17 cellular contexts compared by ENCODE assay signal in genomic region chr12:29580971-29581370, GRCh38.
DNase-seq lines count a peak whose midpoint lies in the region; ATAC-seq and TF ChIP-seq lines count a peak whose summit lies in the region.
"Had no signal": no experiment of that assay in that cellular context is flagged by ENCODE, and none has a peak within 500 bp of the region (broad histone marks: within the 10 kb centered on the region; RNA-seq: fewer than 3 reads in every experiment).

No MANE protein-coding gene starts in this region.

- H3K27me3 ChIP-seq in PC-3 (ENCODE audit: low read length) (no peaks in the 10 kb centered on the region), brain microvascular endothelial cell (replicated peaks) (no peaks in the 10 kb centered on the region), parathyroid adenoma (ENCODE audit: control insufficient read depth, insufficient read depth, low read length) (no peaks in the 10 kb centered on the region), vagina (no peaks in the 10 kb centered on the region), H9 (ENCODE audit: insufficient read depth, low read length) (no peaks in the 10 kb centered on the region)
- H3K27me3 ChIP-seq: Peyer's patch had no signal

- no peaks in the 10 kb centered on the region for H3K79me1 ChIP-seq in H9 (ENCODE audit: insufficient read depth, low read depth, low read length, poor library complexity, severe bottlenecking)

- no peak for TF ChIP-seq POLR2A in vagina (IDR thresholded peaks at IDR 0.05)

- no peak overlapping the region for H2AK5ac ChIP-seq in H9 (ENCODE audit: insufficient read length, low read length)

- H4K91ac ChIP-seq in H9 (ENCODE audit: insufficient read length, low read depth, low read length) = no peak overlapping the region

- H2BK120ac ChIP-seq in H9 (ENCODE audit: low read depth, low read length, poor library complexity, severe bottlenecking) = no peak overlapping the region

- H3K9me3 ChIP-seq in PC-3 (ENCODE audit: low read length) (no peaks in the 10 kb centered on the region), parathyroid adenoma (ENCODE audit: control insufficient read depth, low read length) (no peaks in the 10 kb centered on the region), vagina (no peaks in the 10 kb centered on the region), H9 (ENCODE audit: control insufficient read depth, low read depth, low read length) (no peaks in the 10 kb centered on the region)
- H3K9me3 ChIP-seq: HAP-1, Peyer's patch had no signal

- no peak overlapping the region for H3K14ac ChIP-seq in H9 (ENCODE audit: insufficient read depth, low read length)

- no peaks in the 10 kb centered on the region for H3K23me2 ChIP-seq in H9 (ENCODE audit: insufficient read length, low read depth, low read length, poor library complexity, severe bottlenecking)

- H2BK20ac ChIP-seq in H9 (ENCODE audit: low read depth, low read length, poor library complexity, severe bottlenecking) = no peak overlapping the region

- H3K27ac Mint-ChIP-seq in H9 = no peak overlapping the region
- H3K27ac Mint-ChIP-seq: B cell; CD4-positive, CD25-positive, alpha-beta regulatory T cell had no signal

- no CpG with 5 or more reads among the region's 1 CpG for WGBS in H9 (ENCODE audit: extremely low coverage, insufficient read length, low lambda C conversion rate)

- no peaks in the 10 kb centered on the region for H3K4me1 Mint-ChIP-seq in H9
- H3K4me1 Mint-ChIP-seq: B cell; CD4-positive, CD25-positive, alpha-beta regulatory T cell had no signal

- H3K9me3 Mint-ChIP-seq in H9 = no peaks in the 10 kb centered on the region
- H3K9me3 Mint-ChIP-seq: CD4-positive, CD25-positive, alpha-beta regulatory T cell had no signal

- in situ Hi-C loops in brain microvascular endothelial cell (cut with HindIII; ENCODE audit: low pct_ligation_motif_present, low sequenced_read_pairs) = no loop called here

- H2AFZ ChIP-seq in PC-3 (ENCODE audit: low read length) (no peak overlapping the region), parathyroid adenoma (no peak overlapping the region), H9 (ENCODE audit: low read length) (no peak overlapping the region)

- no peak overlapping the region for H3K56ac ChIP-seq in H9 (ENCODE audit: insufficient read length, low read depth, low read length)

- BruUV-seq in PC-3 (replicated peaks; lab: Mats Ljungman, UMichigan) = no TSS peak

- no peak overlapping the region for H3K4me3 Mint-ChIP-seq in H9
- H3K4me3 Mint-ChIP-seq: B cell; CD4-positive, CD25-positive, alpha-beta regulatory T cell had no signal

- no peak overlapping the region for H3K18ac ChIP-seq in H9 (ENCODE audit: insufficient read length, low read depth, low read length)

- CTCF ChIA-PET in PC-3 (lab: Charles Lee) = interaction anchor here (0.5 kb wide), 1 partner anchor 30 kb away, joined by 7 read pairs; no protein-coding TSS in a partner anchor

- no peak overlapping the region for H3T11ph ChIP-seq in H9 (ENCODE audit: low read length)

- H3K27ac ChIP-seq in PC-3 (ENCODE audit: low read length) = peak overlapping the region; percentile 87
- peak overlapping the region; percentile 44 for H3K27ac ChIP-seq in brain microvascular endothelial cell
- peak overlapping the region; percentile 80 for H3K27ac ChIP-seq in parathyroid adenoma
- H3K27ac ChIP-seq in vagina = peak overlapping the region; percentile 82
- no peak overlapping the region for H3K27ac ChIP-seq in H9 (ENCODE audit: insufficient read length, low read depth, low read length)
- H3K27ac ChIP-seq: Peyer's patch had no signal

- POLR2A ChIA-PET in PC-3 (lab: Charles Lee; ENCODE audit: unreplicated experiment) = no interaction called here

- no peak overlapping the region for H3K4ac ChIP-seq in H9 (ENCODE audit: low read depth, low read length)

- H4K8ac ChIP-seq in H9 (replicated peaks; ENCODE audit: insufficient read length, low read depth, low read length) = no peak overlapping the region

- H3K4me3 ChIP-seq in PC-3 (ENCODE audit: low read length) (no peak overlapping the region), brain microvascular endothelial cell (ENCODE audit: low read depth, low read length) (no peak overlapping the region), parathyroid adenoma (ENCODE audit: low read depth, low read length) (no peak overlapping the region), vagina (no peak overlapping the region)
- H3K4me3 ChIP-seq: HAP-1, Peyer's patch had no signal

- H3K9ac ChIP-seq in PC-3 (ENCODE audit: low read length) = peak overlapping the region; percentile 30; the same call in 1 of the 2 replicates
- H3K9ac ChIP-seq in parathyroid adenoma = no peak overlapping the region
- H3K9ac ChIP-seq in H9 (ENCODE audit: extremely low read depth, insufficient read length, low read length) = no peak overlapping the region

- H3K9me2 ChIP-seq in PC-3 (replicated peaks; ENCODE audit: low read length) = no peaks in the 10 kb centered on the region

- ATAC-seq in PC-3 = no peak
- ATAC-seq in HG02870 (IDR thresholded peaks at IDR 0.05; ENCODE audit: unreplicated experiment) = no peak

- TF ChIP-seq CTCF in PC-3 (conservative IDR thresholded peaks at IDR 0.05; ENCODE audit: low read depth, low read length) = no peak
- no peak for TF ChIP-seq CTCF in brain microvascular endothelial cell (IDR thresholded peaks at IDR 0.05; ENCODE audit: low read depth, low read length, missing control alignments)
- TF ChIP-seq CTCF in parathyroid adenoma (IDR thresholded peaks at IDR 0.05) = no peak
- TF ChIP-seq CTCF in vagina (IDR thresholded peaks at IDR 0.05) = no peak
- no peak for TF ChIP-seq CTCF in H9 (conservative IDR thresholded peaks at IDR 0.05)

- no peak overlapping the region for H2BK15ac ChIP-seq in H9 (ENCODE audit: low read depth, low read length)

- H4K5ac ChIP-seq in H9 (ENCODE audit: insufficient read length, low read depth, low read length) = no peak overlapping the region

- H2BK5ac ChIP-seq in H9 (ENCODE audit: insufficient read length, low read length) = no peak overlapping the region

- DNase-seq in PC-3 (no peak), brain microvascular endothelial cell (no peak), vagina (ENCODE audit: extremely low spot score in 2 of 2) (no peak), H9 (no peak), T-helper 1 cell (no peak)
- DNase-seq: CD4-positive, CD25-positive, alpha-beta regulatory T cell; COR-L47; DMS 273 treated with DMSO at 0.1 percent for 48 hours; GDM1; NCI-H1105 treated with DMSO at 0.1 percent for 48 hours; NCI-H1694; NCI-H2081 treated with DMSO at 0.1 percent for 48 hours; Peyer's patch had no signal

- peaks cover 52% of the 10 kb centered on the region for H3K4me1 ChIP-seq in PC-3 (ENCODE audit: insufficient read depth, low read length)
- H3K4me1 ChIP-seq in parathyroid adenoma = peaks cover 42% of the 10 kb centered on the region
- H3K4me1 ChIP-seq in vagina = peaks cover 27% of the 10 kb centered on the region
- H3K4me1 ChIP-seq in H9 (ENCODE audit: insufficient read depth, low read length) = no peaks in the 10 kb centered on the region
- H3K4me1 ChIP-seq: HAP-1 had no signal

- H2BK12ac ChIP-seq in H9 (ENCODE audit: insufficient read length, low read depth, low read length) = no peak overlapping the region

- H4K20me1 ChIP-seq in PC-3 (ENCODE audit: low read length) = no peaks in the 10 kb centered on the region
- H4K20me1 ChIP-seq in H9 (ENCODE audit: control insufficient read depth, insufficient read depth, insufficient read length) = no peaks in the 10 kb centered on the region

- H3K36me3 Mint-ChIP-seq in H9 (ENCODE audit: insufficient read depth in 1 of 3, low read depth in 3 of 3) = no peaks in the 10 kb centered on the region
- H3K36me3 Mint-ChIP-seq: CD4-positive, CD25-positive, alpha-beta regulatory T cell had no signal

- no peaks in the 10 kb centered on the region for H3K27me3 Mint-ChIP-seq in H9 (ENCODE audit: low read depth)
- H3K27me3 Mint-ChIP-seq: B cell had no signal

- H3K23ac ChIP-seq in H9 (ENCODE audit: insufficient read length, low read depth, low read length) = no peak overlapping the region

- H3K79me2 ChIP-seq in PC-3 (ENCODE audit: low read length) = no peaks in the 10 kb centered on the region
- H3K79me2 ChIP-seq in parathyroid adenoma = peaks cover 6% of the 10 kb centered on the region
- no peaks in the 10 kb centered on the region for H3K79me2 ChIP-seq in H9 (ENCODE audit: insufficient read depth, low read length)

- H3K36me3 ChIP-seq in PC-3 (ENCODE audit: low read depth, low read length) (no peaks in the 10 kb centered on the region), brain microvascular endothelial cell (replicated peaks) (no peaks in the 10 kb centered on the region), parathyroid adenoma (ENCODE audit: control insufficient read depth, insufficient read depth, low read length) (no peaks in the 10 kb centered on the region), vagina (no peaks in the 10 kb centered on the region)
- H3K36me3 ChIP-seq: HAP-1, Peyer's patch had no signal

- H3K4me2 ChIP-seq in PC-3 (ENCODE audit: low read length) (peak overlapping the region; percentile 48), parathyroid adenoma (ENCODE audit: low read length) (no peak overlapping the region), H9 (ENCODE audit: insufficient read depth, insufficient read length, low read length) (no peak overlapping the region)

- intact Hi-C loops in PC-3 (cut with micrococcal nuclease) = loop anchor here (1.0 to 5.0 kb wide), 3 partner anchors 15 to 36 kb away; no protein-coding TSS in a partner anchor
- intact Hi-C loops in vagina (cut with DNase I) = no loop called here

- peaks cover 8% of the 10 kb centered on the region for H3F3A ChIP-seq in PC-3 (ENCODE audit: low read length, unreplicated experiment)
